1 cellular context compared by ENCODE assay signal in genomic region chr7:26195182-26195581, GRCh38.
TF ChIP-seq lines count a peak whose summit lies in the region.

No MANE protein-coding gene starts in this region.

TF ChIP-seq in endothelial cell of umbilical vein, 7 proteins besides CTCF, POLR2A, EP300 and RAD21:
- TF ChIP-seq JUN (IDR thresholded peaks at IDR 0.05; ENCODE audit: borderline replicate concordance, insufficient read depth, insufficient read length, low read depth) = no peak
- no peak for TF ChIP-seq GATA2 (IDR thresholded peaks at IDR 0.05; ENCODE audit: insufficient read depth, insufficient read length, low read depth, low read length)
- no peak for TF ChIP-seq FOS (IDR thresholded peaks at IDR 0.05; ENCODE audit: borderline replicate concordance, insufficient read depth, low read length)
- TF ChIP-seq MAX (IDR thresholded peaks at IDR 0.05; ENCODE audit: insufficient read depth, insufficient read length) = no peak
- TF ChIP-seq EZH2 (IDR thresholded peaks at IDR 0.05; ENCODE audit: borderline replicate concordance, low read depth, low read length, severe bottlenecking) = no peak
- no peak for TF ChIP-seq MYC (IDR thresholded peaks at IDR 0.05; ENCODE audit: low read depth, low read length)
- TF ChIP-seq POLR2AphosphoS5 (IDR thresholded peaks at IDR 0.05; ENCODE audit: insufficient read depth, low read depth, low read length) = no peak
